15 cellular contexts compared by ENCODE assay signal in the genomic region with DNA sequence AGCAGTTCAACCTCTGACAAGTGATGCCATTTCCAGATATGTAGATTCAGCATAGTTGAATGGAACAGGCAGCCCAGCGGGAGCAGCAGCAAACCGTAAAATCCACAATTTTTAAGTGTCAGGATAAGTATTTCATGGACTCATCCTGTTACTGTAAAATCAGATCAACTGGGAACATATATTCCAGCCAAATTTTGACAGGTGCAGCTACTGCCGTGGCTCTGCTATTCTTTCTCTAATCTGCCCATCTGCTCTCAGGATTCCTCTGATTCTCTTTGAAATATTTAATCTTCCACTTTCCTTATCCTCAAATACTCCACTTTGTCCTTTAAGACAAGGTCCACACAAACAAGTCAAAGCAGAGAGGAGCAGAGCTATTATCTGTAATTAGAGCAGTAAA.
DNase-seq lines count a peak whose midpoint lies in the region; ATAC-seq and TF ChIP-seq lines count a peak whose summit lies in the region.
"Had no signal": no experiment of that assay in that cellular context is flagged by ENCODE, and none has a peak within 500 bp of the region (broad histone marks: within the 10 kb centered on the region; RNA-seq: fewer than 3 reads in every experiment).

No MANE protein-coding gene starts in this region.

- no peak for TF ChIP-seq POLR2A in GM18505 (IDR thresholded peaks at IDR 0.05; ENCODE audit: borderline replicate concordance, extremely low read depth, insufficient read depth, insufficient read length)

- DNase-seq in NCI-H2171 treated with DMSO at 0.1 percent for 48 hours (lab: John Stamatoyannopoulos, UW) (peak; percentile 37), NCI-H2171 (lab: John Stamatoyannopoulos, UW) (no peak), NCI-H1105 treated with DMSO at 0.1 percent for 48 hours (lab: John Stamatoyannopoulos, UW) (peak; percentile 42), cerebellar cortex (ENCODE audit: low spot score) (peak; percentile 94), GM19240 (ENCODE audit: insufficient read length, low spot score) (no peak)
- DNase-seq: Calu3; CD4-positive, alpha-beta T cell; DND-41; GF-D8; GM23248; IMR-90; KBM-7 had no signal

- no peak for ATAC-seq in GM18505 (IDR thresholded peaks at IDR 0.05; ENCODE audit: unreplicated experiment)
- no peak for ATAC-seq in HG02981 (IDR thresholded peaks at IDR 0.05; ENCODE audit: unreplicated experiment)
- ATAC-seq: HCT116 had no signal

Comparison
In these comparisons a context has a peak if more than half of its experiments do, and no peak if none do; other contexts are left out.
1. DNase-seq: peak in NCI-H2171 treated with DMSO at 0.1 percent for 48 hours (single experiment), NCI-H1105 treated with DMSO at 0.1 percent for 48 hours (single experiment) and cerebellar cortex (single experiment); none in NCI-H2171 (single experiment) and GM19240 (single experiment).